In genomic region chr3:104878395-104878794, GRCh38 we compare ENCODE assay signal across 16 cellular contexts.
A peak's percentile ranks its signal among the peaks of the same experiment; 100 is the strongest.
DNase-seq lines count a peak whose midpoint lies in the region; ATAC-seq lines count a peak whose summit lies in the region.
"Had no signal": no experiment of that assay in that cellular context is flagged by ENCODE, and none has a peak within 500 bp of the region (broad histone marks: within the 10 kb centered on the region; RNA-seq: fewer than 3 reads in every experiment).

No MANE protein-coding gene starts in this region.

- H3K4me2 ChIP-seq in GM23248 (ENCODE audit: unreplicated experiment) (no peak overlapping the region), trophoblast cell (ENCODE audit: low read length) (no peak overlapping the region)

- H4K12ac ChIP-seq in trophoblast cell (ENCODE audit: low read depth, low read length) = no peak overlapping the region

- ATAC-seq in naive thymus-derived CD8-positive, alpha-beta T cell = no peak
- ATAC-seq: activated naive CD8-positive, alpha-beta T cell treated with anti-CD3 and anti-CD28 coated beads, Interleukin-2, amount 50 U/mL, for 24 hours had no signal

- in situ Hi-C loops in GM23248 (cut with MboI) = no loop called here

- H3K9me3 ChIP-seq in GM23248 (ENCODE audit: low read depth) (no peaks in the 10 kb centered on the region), trophoblast cell (ENCODE audit: insufficient read depth, low read depth, low read length) (no peaks in the 10 kb centered on the region)
- no peaks in the 10 kb centered on the region for H3K9me3 ChIP-seq in effector memory CD4-positive, alpha-beta T cell (ENCODE audit: control insufficient read depth, low read length)
- H3K9me3 ChIP-seq: BE2C, esophagus squamous epithelium had no signal

- no peak overlapping the region for H2AK5ac ChIP-seq in trophoblast cell (ENCODE audit: low read length)

- no peak overlapping the region for H3K27ac Mint-ChIP-seq in naive thymus-derived CD8-positive, alpha-beta T cell
- H3K27ac Mint-ChIP-seq: activated CD4-positive, alpha-beta T cell treated with anti-CD3 and anti-CD28 coated beads, Interleukin-2, amount 10 ng/mL, durations not matched to agents 24 days and 14 days; activated naive CD8-positive, alpha-beta T cell treated with anti-CD3 and anti-CD28 coated beads, Interleukin-2, amount 50 U/mL, for 24 hours; activated T-helper 2 cell treated with anti-CD3 and anti-CD28 coated beads, Interferon-gamma antibody, Interleukin-2, Interleukin-4, amounts not matched to agents 10 μg/mL and 5 μg/mL and 100 μg/mL, durations not matched to agents 14 hours and 24 hours and 36 hours had no signal

- no peak overlapping the region for H3K4ac ChIP-seq in trophoblast cell (ENCODE audit: low read depth, low read length)

- no peak overlapping the region for H4K8ac ChIP-seq in trophoblast cell (ENCODE audit: low read depth, low read length)

- H3K9me3 Mint-ChIP-seq in naive thymus-derived CD8-positive, alpha-beta T cell = peaks cover 0 to 4% (median 0%) of the 10 kb centered on the region in 9 donors
- H3K9me3 Mint-ChIP-seq: activated CD4-positive, alpha-beta T cell treated with anti-CD3 and anti-CD28 coated beads, Interleukin-2, amount 10 ng/mL, durations not matched to agents 24 days and 14 days; activated naive CD8-positive, alpha-beta T cell treated with anti-CD3 and anti-CD28 coated beads, Interleukin-2, amount 50 U/mL, for 24 hours; activated T-helper 2 cell treated with anti-CD3 and anti-CD28 coated beads, Interferon-gamma antibody, Interleukin-2, Interleukin-4, amounts not matched to agents 10 μg/mL and 5 μg/mL and 100 μg/mL, durations not matched to agents 14 hours and 24 hours and 36 hours had no signal

- no peaks in the 10 kb centered on the region for H3K36me3 ChIP-seq in GM23248 (ENCODE audit: low read depth)
- no peaks in the 10 kb centered on the region for H3K36me3 ChIP-seq in trophoblast cell (ENCODE audit: control insufficient read depth in 1 of 2, insufficient read depth in 2 of 2, low read length in 2 of 2)
- H3K36me3 ChIP-seq in effector memory CD4-positive, alpha-beta T cell (ENCODE audit: control insufficient read depth, insufficient read depth, low read length) = no peaks in the 10 kb centered on the region
- H3K36me3 ChIP-seq: BE2C, esophagus squamous epithelium had no signal

- no peaks in the 10 kb centered on the region for H3K27me3 Mint-ChIP-seq in naive thymus-derived CD8-positive, alpha-beta T cell
- H3K27me3 Mint-ChIP-seq: activated CD4-positive, alpha-beta T cell treated with anti-CD3 and anti-CD28 coated beads, Interleukin-2, amount 10 ng/mL, durations not matched to agents 24 days and 14 days; activated naive CD8-positive, alpha-beta T cell treated with anti-CD3 and anti-CD28 coated beads, Interleukin-2, amount 50 U/mL, for 24 hours had no signal

- no peak overlapping the region for H3K4me3 Mint-ChIP-seq in naive thymus-derived CD8-positive, alpha-beta T cell
- H3K4me3 Mint-ChIP-seq: activated CD4-positive, alpha-beta T cell treated with anti-CD3 and anti-CD28 coated beads, Interleukin-2, amount 10 ng/mL, durations not matched to agents 24 days and 14 days; activated naive CD8-positive, alpha-beta T cell treated with anti-CD3 and anti-CD28 coated beads, Interleukin-2, amount 50 U/mL, for 24 hours had no signal

- H3K27me3 ChIP-seq in GM23248 (replicated peaks; ENCODE audit: insufficient read depth) = no peaks in the 10 kb centered on the region
- no peaks in the 10 kb centered on the region for H3K27me3 ChIP-seq in trophoblast cell (ENCODE audit: insufficient read depth, low read length)
- no peaks in the 10 kb centered on the region for H3K27me3 ChIP-seq in effector memory CD4-positive, alpha-beta T cell (replicated peaks; ENCODE audit: control insufficient read depth, insufficient read depth, low read length, poor library complexity, severe bottlenecking)
- H3K27me3 ChIP-seq: BE2C, esophagus squamous epithelium had no signal

- H3K79me1 ChIP-seq in trophoblast cell (ENCODE audit: low read length) = peaks cover 1% of the 10 kb centered on the region

- H4K91ac ChIP-seq in trophoblast cell (ENCODE audit: low read depth, low read length) = no peak overlapping the region

- WGBS in GM23248 (ENCODE audit: low coverage in 1 of 2, low lambda C conversion rate in 2 of 2, missing lambda C conversion rate in 2 of 2), 2 experiments = 50 to 52% methylated on average over 2 of the region's 2 CpGs
- WGBS in trophoblast cell (ENCODE audit: extremely low coverage, insufficient coverage, insufficient read length) = no CpG with 5 or more reads among the region's 2 CpGs

- H3F3A ChIP-seq in GM23248 (ENCODE audit: insufficient read depth) = no peaks in the 10 kb centered on the region

- H4K20me1 ChIP-seq in GM23248 (ENCODE audit: insufficient read depth) = no peaks in the 10 kb centered on the region

- no peaks in the 10 kb centered on the region for H3K36me3 Mint-ChIP-seq in naive thymus-derived CD8-positive, alpha-beta T cell

- H2BK5ac ChIP-seq in trophoblast cell (ENCODE audit: low read depth, low read length, poor library complexity) = no peak overlapping the region

- H3K9ac ChIP-seq in GM23248 (no peak overlapping the region), trophoblast cell (ENCODE audit: low read length) (no peak overlapping the region)

- no peak overlapping the region for H2BK120ac ChIP-seq in trophoblast cell (ENCODE audit: insufficient read depth, low read length, poor library complexity)

- H3K27ac ChIP-seq in GM23248 (no peak overlapping the region), trophoblast cell (ENCODE audit: low read depth, low read length) (peak overlapping the region; percentile 0)
- H3K27ac ChIP-seq in effector memory CD4-positive, alpha-beta T cell (ENCODE audit: insufficient read depth, low read length, poor library complexity, severe bottlenecking) = no peak overlapping the region
- H3K27ac ChIP-seq: esophagus squamous epithelium had no signal

- DNase-seq in GM23248 (peak; percentile 35), OCI-M1 (lab: John Stamatoyannopoulos, UW) (peak; percentile 52), dermis blood vessel endothelial cell (peak; percentile 6), trophoblast cell (no peak), HUDEP-2 (lab: John Stamatoyannopoulos, UW; ENCODE audit: unreplicated experiment in 76 of 76) (no peak)
- DNase-seq in effector memory CD4-positive, alpha-beta T cell = no peak
- DNase-seq in naive thymus-derived CD8-positive, alpha-beta T cell = no peak
- DNase-seq: activated CD4-positive, alpha-beta T cell treated with anti-CD3 and anti-CD28 coated beads, Interleukin-2, amount 10 ng/mL, durations not matched to agents 24 days and 14 days; activated naive CD8-positive, alpha-beta T cell treated with anti-CD3 and anti-CD28 coated beads, Interleukin-2, amount 50 U/mL, for 24 hours; BE2C; esophagus squamous epithelium; head of caudate nucleus; Kasumi-1; NCI-H1417; SW 1271 had no signal

- H3K14ac ChIP-seq in trophoblast cell (ENCODE audit: low read length) = no peak overlapping the region

- no peaks in the 10 kb centered on the region for H3K9me2 ChIP-seq in GM23248 (ENCODE audit: insufficient read depth)

- H3K23ac ChIP-seq in trophoblast cell (ENCODE audit: low read length) = no peak overlapping the region

- 0 out of 2 replicates have a peak overlapping the region, but pooled peaks have one; percentile 37 for H2AFZ ChIP-seq in GM23248
- H2AFZ ChIP-seq in trophoblast cell (ENCODE audit: insufficient read depth, low read length, poor library complexity) = no peak overlapping the region

- POLR2A ChIA-PET in naive thymus-derived CD8-positive, alpha-beta T cell (lab: Charles Lee) = no interaction called here

- no peak overlapping the region for H3K18ac ChIP-seq in trophoblast cell (ENCODE audit: low read length)

- H3K4me3 ChIP-seq in GM23248 (no peak overlapping the region), trophoblast cell (ENCODE audit: low read depth, low read length) (no peak overlapping the region)
- no peak overlapping the region for H3K4me3 ChIP-seq in effector memory CD4-positive, alpha-beta T cell (ENCODE audit: insufficient read depth, low read depth, low read length, poor library complexity, severe bottlenecking)
- H3K4me3 ChIP-seq: esophagus squamous epithelium had no signal

- H3K79me2 ChIP-seq in GM23248 (ENCODE audit: insufficient read depth) (no peaks in the 10 kb centered on the region), trophoblast cell (ENCODE audit: control insufficient read depth, insufficient read depth, low read length, poor library complexity) (no peaks in the 10 kb centered on the region)

- H3K4me1 ChIP-seq in GM23248 (ENCODE audit: insufficient read depth) (peaks cover 15% of the 10 kb centered on the region), trophoblast cell (ENCODE audit: control insufficient read depth in 1 of 2, insufficient read depth in 2 of 2, low read length in 2 of 2) (no peaks in the 10 kb centered on the region)
- H3K4me1 ChIP-seq in effector memory CD4-positive, alpha-beta T cell (ENCODE audit: control insufficient read depth, insufficient read depth, low read length, poor library complexity, severe bottlenecking) = no peaks in the 10 kb centered on the region
- H3K4me1 ChIP-seq: esophagus squamous epithelium had no signal

- no peaks in the 10 kb centered on the region for H3K4me1 Mint-ChIP-seq in naive thymus-derived CD8-positive, alpha-beta T cell
- H3K4me1 Mint-ChIP-seq: activated CD4-positive, alpha-beta T cell treated with anti-CD3 and anti-CD28 coated beads, Interleukin-2, amount 10 ng/mL, durations not matched to agents 24 days and 14 days; activated naive CD8-positive, alpha-beta T cell treated with anti-CD3 and anti-CD28 coated beads, Interleukin-2, amount 50 U/mL, for 24 hours had no signal

- H2BK12ac ChIP-seq in trophoblast cell (ENCODE audit: low read length) = no peak overlapping the region

Comparison
In these comparisons a context has a peak if more than half of its experiments do, and no peak if none do; other contexts are left out.
1. DNase-seq: peak in GM23248 (single experiment), OCI-M1 (single experiment) and dermis blood vessel endothelial cell (single experiment); none in trophoblast cell (0 of 2), HUDEP-2 (0 of 76), effector memory CD4-positive, alpha-beta T cell (0 of 3) and naive thymus-derived CD8-positive, alpha-beta T cell (0 of 10).